In genomic region chr12:80551897-80552296, GRCh38 we compare ENCODE assay signal across 13 cellular contexts.
A peak's percentile ranks its signal among the peaks of the same experiment; 100 is the strongest.
DNase-seq lines count a peak whose midpoint lies in the region; ATAC-seq, FAIRE-seq and TF ChIP-seq lines count a peak whose summit lies in the region.
"Had no signal": no experiment of that assay in that cellular context is flagged by ENCODE, and none has a peak within 500 bp of the region (broad histone marks: within the 10 kb centered on the region; RNA-seq: fewer than 3 reads in every experiment).

No MANE protein-coding gene starts in this region.

- FAIRE-seq in kidney (lab: Jason Lieb, UNC) = no peak

- H3K9ac ChIP-seq in kidney (ENCODE audit: low read length in 2 of 2) = no peak overlapping the region

- no peaks in the 10 kb centered on the region for H3K36me3 Mint-ChIP-seq in GM23338 (ENCODE audit: low read depth)
- H3K36me3 Mint-ChIP-seq: activated naive CD8-positive, alpha-beta T cell had no signal

- H2AFZ ChIP-seq in GM23338 = no peak overlapping the region

- intact Hi-C loops in kidney (cut with DNase I) = no loop called here

- no peaks in the 10 kb centered on the region for H3K9me3 ChIP-seq in kidney (ENCODE audit: control insufficient read depth in 1 of 2, low read length in 2 of 2)

- no peak overlapping the region for H3K27ac ChIP-seq in kidney (ENCODE audit: low read depth in 2 of 2, low read length in 2 of 2)
- H3K27ac ChIP-seq in GM23338 (ENCODE audit: low read depth) = no peak overlapping the region

- no peaks in the 10 kb centered on the region for H3K27me3 Mint-ChIP-seq in GM23338 (ENCODE audit: insufficient read depth, low read depth, poor library complexity)
- H3K27me3 Mint-ChIP-seq: activated B cell treated with CpG ODN at 0.5 μM for 24 hours; activated naive CD8-positive, alpha-beta T cell had no signal

- H3K4me3 ChIP-seq in epithelial cell of esophagus (ENCODE audit: low read length) (no peak overlapping the region), retinal pigment epithelial cell (ENCODE audit: low read length) (no peak overlapping the region), kidney (ENCODE audit: low read length in 2 of 2) (no peak overlapping the region), GM23338 (no peak overlapping the region)

- H3F3A ChIP-seq in GM23338 (replicated peaks; ENCODE audit: low read depth) = no peaks in the 10 kb centered on the region

- TF ChIP-seq CTCF in epithelial cell of esophagus (IDR thresholded peaks at IDR 0.05; ENCODE audit: insufficient read depth, low read depth, low read length, missing control alignments) (no peak), retinal pigment epithelial cell (conservative IDR thresholded peaks at IDR 0.05; ENCODE audit: low read depth, low read length) (no peak), kidney (IDR thresholded peaks at IDR 0.05; ENCODE audit: borderline replicate concordance, extremely low read depth, insufficient read depth) (no peak), GM23338 (conservative IDR thresholded peaks at IDR 0.05; ENCODE audit: low read depth in 2 of 2) (no peak)

- H4K20me1 ChIP-seq in GM23338 (replicated peaks; ENCODE audit: insufficient read depth) = no peaks in the 10 kb centered on the region

- H3K27me3 ChIP-seq in GM23338 (ENCODE audit: insufficient read depth) = no peaks in the 10 kb centered on the region

- no peaks in the 10 kb centered on the region for H3K4me1 Mint-ChIP-seq in GM23338
- H3K4me1 Mint-ChIP-seq: activated B cell treated with CpG ODN at 0.5 μM for 24 hours, neural crest cell had no signal

- H3K9me2 ChIP-seq in GM23338 (ENCODE audit: insufficient read depth) = no peaks in the 10 kb centered on the region

- no peaks in the 10 kb centered on the region for H3K79me2 ChIP-seq in GM23338 (replicated peaks; ENCODE audit: insufficient read depth)

- H3K4me2 ChIP-seq in GM23338 = no peak overlapping the region

- no peak overlapping the region for H3K27ac Mint-ChIP-seq in GM23338
- H3K27ac Mint-ChIP-seq: activated B cell treated with CpG ODN at 0.5 μM for 24 hours; activated naive CD8-positive, alpha-beta T cell had no signal

- DNase-seq in EL (peak; percentile 98), NCI-H460 (ENCODE audit: extremely low read depth, low read depth) (peak; percentile 4), epithelial cell of esophagus (ENCODE audit: low read depth) (peak; percentile 91), retinal pigment epithelial cell (ENCODE audit: low read depth) (peak; percentile 96), kidney (no peak), GM23338 (ENCODE audit: low spot score) (no peak)
- DNase-seq: activated B cell treated with CpG ODN at 0.5 μM for 24 hours, hippocampal formation, NCI-H510A had no signal

- H3K36me3 ChIP-seq in kidney (ENCODE audit: control insufficient read depth in 1 of 2, insufficient read depth in 2 of 2, low read length in 2 of 2) = no peaks in the 10 kb centered on the region
- H3K36me3 ChIP-seq in GM23338 (ENCODE audit: insufficient read depth) = no peaks in the 10 kb centered on the region

- H3K9me3 Mint-ChIP-seq in GM23338 = no peaks in the 10 kb centered on the region
- H3K9me3 Mint-ChIP-seq: activated B cell treated with CpG ODN at 0.5 μM for 24 hours, neural crest cell had no signal

- H3K4me3 Mint-ChIP-seq in GM23338 = no peak overlapping the region
- H3K4me3 Mint-ChIP-seq: activated B cell treated with CpG ODN at 0.5 μM for 24 hours; activated naive CD8-positive, alpha-beta T cell; neural crest cell had no signal

- H3K4me1 ChIP-seq in kidney (ENCODE audit: control insufficient read depth in 1 of 2, insufficient read depth in 1 of 2, low read depth in 1 of 2, low read length in 2 of 2) (no peaks in the 10 kb centered on the region), GM23338 (ENCODE audit: insufficient read depth) (no peaks in the 10 kb centered on the region)

- ATAC-seq in GM21367 (IDR thresholded peaks at IDR 0.05; ENCODE audit: unreplicated experiment) (no peak), GM21526 (IDR thresholded peaks at IDR 0.05; ENCODE audit: low FRiP score, unreplicated experiment) (no peak), GM23338 (no peak)

TF ChIP-seq in GM23338, 12 proteins besides CTCF, POLR2A, EP300 and RAD21 (continues in another document):
- TF ChIP-seq STAT1 (IDR thresholded peaks at IDR 0.05; ENCODE audit: unreplicated experiment) = no peak
- TF ChIP-seq ZNF114 (CRISPR knock-in tag; IDR thresholded peaks at IDR 0.05) = no peak
- TF ChIP-seq POLR2AphosphoS5 (IDR thresholded peaks at IDR 0.05; ENCODE audit: low read depth) = no peak
- no peak for TF ChIP-seq ZNF462 (CRISPR knock-in tag; IDR thresholded peaks at IDR 0.05)
- no peak for TF ChIP-seq REST (IDR thresholded peaks at IDR 0.05; ENCODE audit: unreplicated experiment)

Comparison
In these comparisons a context has a peak if more than half of its experiments do, and no peak if none do; other contexts are left out.
1. DNase-seq: peak in EL (single experiment), NCI-H460 (single experiment), epithelial cell of esophagus (single experiment) and retinal pigment epithelial cell (single experiment); none in kidney (single experiment) and GM23338 (single experiment).